In genomic region chr2:142940606-142941223, GRCh38 we compare ENCODE assay signal across 28 cellular contexts.
DNase-seq lines count a peak whose midpoint lies in the region; ATAC-seq and TF ChIP-seq lines count a peak whose summit lies in the region.
"Had no signal": no experiment of that assay in that cellular context is flagged by ENCODE, and none has a peak within 500 bp of the region (broad histone marks: within the 10 kb centered on the region; RNA-seq: fewer than 3 reads in every experiment).

No MANE protein-coding gene starts in this region.

- H3K27ac ChIP-seq in mammary epithelial cell (ENCODE audit: insufficient read depth, low read depth, low read length) = no peak overlapping the region
- H3K27ac ChIP-seq in GM23248 = no peak overlapping the region
- H3K27ac ChIP-seq: coronary artery, epithelial cell of prostate, parathyroid adenoma, skin epidermis had no signal

- no peak for TF ChIP-seq CTCF in mammary epithelial cell (conservative IDR thresholded peaks at IDR 0.05 in 1 of 2, IDR thresholded peaks at IDR 0.05 in 1 of 2; ENCODE audit: extremely low read depth in 1 of 2, insufficient read depth in 1 of 2, low read depth in 1 of 2, low read length in 2 of 2)

- H3K9ac ChIP-seq in mammary epithelial cell (ENCODE audit: insufficient read depth, low read length) (no peak overlapping the region), GM23248 (no peak overlapping the region)
- H3K9ac ChIP-seq: parathyroid adenoma, SK-N-SH had no signal

- in situ Hi-C loops in mammary epithelial cell (cut with MboI; ENCODE audit: low sequenced_read_pairs in 2 of 2) = no loop called here
- in situ Hi-C loops in GM23248 (cut with MboI) = no loop called here

- H3K27me3 ChIP-seq in mammary epithelial cell (ENCODE audit: insufficient read depth, low read length) = no peaks in the 10 kb centered on the region
- no peaks in the 10 kb centered on the region for H3K27me3 ChIP-seq in GM23248 (replicated peaks; ENCODE audit: insufficient read depth)

- H3K36me3 ChIP-seq in mammary epithelial cell (ENCODE audit: insufficient read depth, low read length) (no peaks in the 10 kb centered on the region), GM23248 (ENCODE audit: low read depth) (no peaks in the 10 kb centered on the region)

- no peaks in the 10 kb centered on the region for H3K27me3 Mint-ChIP-seq in stimulated activated memory B cell treated with anti-CD40 and anti-IgM and Interleukin-4, amounts not matched to agents 10 μg/mL and 1 μg/mL and 100 μg/mL, for 72 hours

- CTCF ChIA-PET in mammary epithelial cell (lab: Charles Lee; ENCODE audit: low non-redundant PET) = no interaction called here

- H3F3A ChIP-seq in GM23248 (ENCODE audit: insufficient read depth) = peaks cover 7% of the 10 kb centered on the region; the same call in 1 of the 2 replicates

- H3K4me1 Mint-ChIP-seq in stimulated activated memory B cell treated with anti-CD40 and anti-IgM and Interleukin-4, amounts not matched to agents 10 μg/mL and 1 μg/mL and 100 μg/mL, for 72 hours = peaks cover 19% of the 10 kb centered on the region
- H3K4me1 Mint-ChIP-seq: immature natural killer cell, neural crest cell had no signal

- H3K9me3 ChIP-seq in mammary epithelial cell (replicated peaks; ENCODE audit: insufficient read depth, low read length) = no peaks in the 10 kb centered on the region
- no peaks in the 10 kb centered on the region for H3K9me3 ChIP-seq in GM23248 (ENCODE audit: low read depth)
- H3K9me3 ChIP-seq: SK-N-SH had no signal

- no peaks in the 10 kb centered on the region for H3K9me2 ChIP-seq in GM23248 (ENCODE audit: insufficient read depth)
- H3K9me2 ChIP-seq: SK-N-SH had no signal

- H3K4me2 ChIP-seq in mammary epithelial cell (ENCODE audit: insufficient read depth, low read depth, low read length) (no peak overlapping the region), GM23248 (ENCODE audit: unreplicated experiment) (no peak overlapping the region)
- H3K4me2 ChIP-seq: SK-N-SH had no signal

- intact Hi-C loops in mammary epithelial cell (cut with micrococcal nuclease) = no loop called here

- peak overlapping the region; percentile 59 for H3K27ac Mint-ChIP-seq in stimulated activated memory B cell treated with anti-CD40 and anti-IgM and Interleukin-4, amounts not matched to agents 10 μg/mL and 1 μg/mL and 100 μg/mL, for 72 hours
- H3K27ac Mint-ChIP-seq: immature natural killer cell had no signal

- H3K4me1 ChIP-seq in mammary epithelial cell (ENCODE audit: insufficient read depth, low read length) (peaks cover 15% of the 10 kb centered on the region), GM23248 (ENCODE audit: insufficient read depth) (peaks cover 12% of the 10 kb centered on the region)
- H3K4me1 ChIP-seq: parathyroid adenoma had no signal

- WGBS in mammary epithelial cell (ENCODE audit: low coverage, missing lambda C conversion rate) = 80% methylated on average over 2 of the region's 2 CpGs
- 83 to 90% methylated on average over 2 of the region's 2 CpGs for WGBS in GM23248 (ENCODE audit: low coverage in 1 of 2, low lambda C conversion rate in 2 of 2, missing lambda C conversion rate in 2 of 2), 2 experiments

- DNase-seq in mammary epithelial cell (no peak), NCI-H128 (lab: John Stamatoyannopoulos, UW; ENCODE audit: unreplicated experiment) (no peak), NCI-H146 (lab: John Stamatoyannopoulos, UW) (no peak), GM23248 (no peak)
- DNase-seq: activated CD4-positive, alpha-beta T cell treated with anti-CD3 and anti-CD28 coated beads, Interleukin-2, amount 50 U/mL, for 48 hours; activated T-cell treated with anti-CD3 and anti-CD28 coated beads, Interleukin-2, amount 50 U/mL, for 48 hours; DND-41; effector CD8-positive, alpha-beta T cell; GF-D8; GOT3; immature natural killer cell; left colon; NCI-H187; NCI-H2171 treated with DMSO at 0.1 percent for 48 hours; NCI-H524; retina; SK-N-SH; stimulated activated naive CD8-positive, alpha-beta T cell treated with anti-CD3 and anti-CD28 coated beads, Interleukin-15, Interleukin-2, amounts not matched to agents 100 U/mL and 50 U/mL, for 24 hours had no signal

- no peaks in the 10 kb centered on the region for H3K9me3 Mint-ChIP-seq in stimulated activated memory B cell treated with anti-CD40 and anti-IgM and Interleukin-4, amounts not matched to agents 10 μg/mL and 1 μg/mL and 100 μg/mL, for 72 hours

- no TSS peak for BruUV-seq in mammary epithelial cell (replicated peaks; lab: Mats Ljungman, UMichigan)

- ATAC-seq in GM18870 (IDR thresholded peaks at IDR 0.05; ENCODE audit: unreplicated experiment) (peak; percentile 47), HG03378 (IDR thresholded peaks at IDR 0.05; ENCODE audit: unreplicated experiment) (peak; percentile 38), GM18502 (IDR thresholded peaks at IDR 0.05; ENCODE audit: poor library complexity, unreplicated experiment) (no peak)
- no peak for ATAC-seq in stimulated activated memory B cell treated with anti-CD40 and anti-IgM and Interleukin-4, amounts not matched to agents 10 μg/mL and 1 μg/mL and 100 μg/mL, for 72 hours
- ATAC-seq: HepG2; left colon; stimulated activated naive CD8-positive, alpha-beta T cell treated with anti-CD3 and anti-CD28 coated beads, Interleukin-15, Interleukin-2, amounts not matched to agents 100 U/mL and 50 U/mL, for 24 hours had no signal

- H3K79me2 ChIP-seq in mammary epithelial cell (ENCODE audit: insufficient read depth, low read length) (no peaks in the 10 kb centered on the region), GM23248 (ENCODE audit: insufficient read depth) (no peaks in the 10 kb centered on the region)
- H3K79me2 ChIP-seq: parathyroid adenoma had no signal

- H3K4me3 ChIP-seq in mammary epithelial cell (replicated peaks in 1 of 3; ENCODE audit: insufficient read depth in 1 of 3, low read depth in 2 of 3, low read length in 3 of 3) (no peak overlapping the region), GM23248 (no peak overlapping the region)
- H3K4me3 ChIP-seq: coronary artery, skin epidermis had no signal

- no peak overlapping the region for H3K4me3 Mint-ChIP-seq in stimulated activated memory B cell treated with anti-CD40 and anti-IgM and Interleukin-4, amounts not matched to agents 10 μg/mL and 1 μg/mL and 100 μg/mL, for 72 hours
- H3K4me3 Mint-ChIP-seq: immature natural killer cell, neural crest cell had no signal

- H2AFZ ChIP-seq in mammary epithelial cell (ENCODE audit: low read depth, low read length) = peak overlapping the region; percentile 33
- no peak overlapping the region for H2AFZ ChIP-seq in GM23248
- H2AFZ ChIP-seq: parathyroid adenoma had no signal

- dilution Hi-C loops in mammary epithelial cell (cut with HindIII; ENCODE audit: low sequenced_read_pairs) = no loop called here

- peaks cover 14% of the 10 kb centered on the region for H3K36me3 Mint-ChIP-seq in stimulated activated memory B cell treated with anti-CD40 and anti-IgM and Interleukin-4, amounts not matched to agents 10 μg/mL and 1 μg/mL and 100 μg/mL, for 72 hours
- H3K36me3 Mint-ChIP-seq: immature natural killer cell had no signal

- H4K20me1 ChIP-seq in mammary epithelial cell (ENCODE audit: insufficient read depth, low read length) (no peaks in the 10 kb centered on the region), GM23248 (ENCODE audit: insufficient read depth) (no peaks in the 10 kb centered on the region)

Comparison
In these comparisons a context has a peak if more than half of its experiments do, and no peak if none do; other contexts are left out.
1. ATAC-seq: peak in GM18870 (single experiment) and HG03378 (single experiment); none in stimulated activated memory B cell treated with anti-CD40 and anti-IgM and Interleukin-4, amounts not matched to agents 10 μg/mL and 1 μg/mL and 100 μg/mL, for 72 hours (single experiment) and GM18502 (single experiment).